In the genomic region with DNA sequence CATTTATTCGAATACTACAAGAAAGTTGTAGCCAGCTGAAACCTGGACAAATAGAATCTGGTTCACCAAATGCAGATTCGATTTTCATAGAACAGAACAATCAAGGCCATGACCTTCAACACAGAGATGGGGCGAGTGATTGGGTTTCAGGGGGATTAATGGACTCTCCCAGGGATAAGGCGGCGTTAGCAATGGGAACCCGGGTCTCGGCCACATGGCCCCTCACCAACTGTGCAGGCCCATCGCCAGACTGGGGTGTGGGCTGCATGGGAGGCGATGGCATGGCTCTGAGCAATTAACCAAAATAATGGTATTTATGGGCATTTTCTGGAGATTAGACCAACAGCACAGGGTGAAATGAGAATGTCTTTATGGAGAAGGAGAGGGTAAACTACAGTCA, we compare ENCODE assay signal across 16 cellular contexts. TPM values are rescaled to one million over a fixed set of nuclear protein-coding genes. Genes with fewer than 3 reads are reported as not detected.
DNase-seq lines count a peak whose midpoint lies in the region; ATAC-seq and TF ChIP-seq lines count a peak whose summit lies in the region.
"Had no signal": no experiment of that assay in that cellular context is flagged by ENCODE, and none has a peak within 500 bp of the region (broad histone marks: within the 10 kb centered on the region; RNA-seq: fewer than 3 reads in every experiment).

No MANE protein-coding gene starts in this region.

- no peak overlapping the region for H3K4me3 Mint-ChIP-seq in memory B cell

- H3K9me3 Mint-ChIP-seq in memory B cell, result no peaks in the 10 kb centered on the region

- intact Hi-C loops in A673 (cut with micrococcal nuclease; ENCODE audit: unreplicated experiment), result no loop called here

- peaks cover 8% of the 10 kb centered on the region for H3K36me3 Mint-ChIP-seq in memory B cell

- no peaks in the 10 kb centered on the region for H3K27me3 Mint-ChIP-seq in memory B cell

- H3K27ac Mint-ChIP-seq in memory B cell, result peak overlapping the region; percentile 28

- BruUV-seq in A673 (replicated peaks; lab: Mats Ljungman, UMichigan), result no TSS peak

- POLR2A ChIA-PET in A673 (lab: Charles Lee; ENCODE audit: low non-redundant PET), result no interaction called here

- in situ Hi-C loops in astrocyte of the cerebellum (cut with HindIII; ENCODE audit: low sequenced_read_pairs), result no loop called here

- no peaks in the 10 kb centered on the region for H3K36me3 ChIP-seq in A673 (ENCODE audit: insufficient read depth, low read length, poor library complexity, severe bottlenecking)
- H3K36me3 ChIP-seq: upper lobe of left lung had no signal

- H3K4me1 Mint-ChIP-seq in memory B cell, result peaks cover 28% of the 10 kb centered on the region

- peak; percentile 89 for DNase-seq in NCI-H82 (lab: John Stamatoyannopoulos, UW)
- no peak for DNase-seq in astrocyte of the cerebellum (ENCODE audit: low read depth)
- DNase-seq in memory B cell (ENCODE audit: low spot score in 2 of 2), result no peak
- DNase-seq in retinal pigment epithelial cell (ENCODE audit: low read depth), result no peak
- DNase-seq in NCI-H526 treated with DMSO at 0.1 percent for 48 hours (lab: John Stamatoyannopoulos, UW), result no peak
- no peak for DNase-seq in SK-N-DZ (ENCODE audit: low spot score)
- DNase-seq in AG08396 (ENCODE audit: low spot score), result no peak
- DNase-seq in A673 (ENCODE audit: low spot score), result no peak
- DNase-seq: activated CD4-positive, alpha-beta T cell treated with anti-CD3 and anti-CD28 coated beads, Interleukin-2, amount 50 U/mL, for 4 hours; central memory CD4-positive, alpha-beta T cell; foreskin keratinocyte; NCI-H187 treated with DMSO at 0.1 percent for 48 hours had no signal

- CTCF ChIA-PET in A673 (lab: Charles Lee), result no interaction called here

- no peak overlapping the region for H3K27ac ChIP-seq in A673 (ENCODE audit: low read depth, low read length, poor library complexity, severe bottlenecking)
- H3K27ac ChIP-seq: foreskin keratinocyte, upper lobe of left lung had no signal

- H3K4me3 ChIP-seq in astrocyte of the cerebellum (ENCODE audit: low read depth, low read length) (peak overlapping the region; percentile 17), retinal pigment epithelial cell (ENCODE audit: low read length) (peak overlapping the region; percentile 29), A673 (ENCODE audit: low read depth, low read length, poor library complexity, severe bottlenecking) (no peak overlapping the region)
- H3K4me3 ChIP-seq: lung, skin epidermis, upper lobe of left lung had no signal

- ATAC-seq in memory B cell (ENCODE audit: low read depth), result no peak
- ATAC-seq: activated naive CD4-positive, alpha-beta T cell treated with anti-CD3 and anti-CD28 coated beads, Interleukin-2, amount 50 U/mL, for 72 hours; foreskin keratinocyte had no signal

- peaks cover 63% of the 10 kb centered on the region for H3K4me1 ChIP-seq in A673 (ENCODE audit: insufficient read depth, low read length, poor library complexity, severe bottlenecking)

- no peaks in the 10 kb centered on the region for H3K27me3 ChIP-seq in A673 (replicated peaks; ENCODE audit: insufficient read depth, low read depth, low read length, poor library complexity)
- H3K27me3 ChIP-seq: foreskin keratinocyte, upper lobe of left lung had no signal

- no peaks in the 10 kb centered on the region for H3K9me3 ChIP-seq in A673 (ENCODE audit: low read depth, low read length, poor library complexity, severe bottlenecking)
- H3K9me3 ChIP-seq: upper lobe of left lung had no signal

- TF ChIP-seq CTCF in astrocyte of the cerebellum (IDR thresholded peaks at IDR 0.05; ENCODE audit: low read depth, low read length, missing control alignments), result no peak
- no peak for TF ChIP-seq CTCF in retinal pigment epithelial cell (conservative IDR thresholded peaks at IDR 0.05; ENCODE audit: low read depth, low read length)
- TF ChIP-seq CTCF in A673 (conservative IDR thresholded peaks at IDR 0.05; ENCODE audit: low read depth, low read length), result no peak

RNA-seq across cellular contexts. Expression of gene VGLL4, which starts 34.2 kb away (rescaled TPM):
- polyA plus RNA-seq in SK-N-DZ (2014; cell fraction: cytosol; rRNA removed), result 66.3 and 66.4 TPM in 2 replicates
- 36.2 and 37.4 TPM in 2 replicates for polyA plus RNA-seq in SK-N-DZ (2014; cell fraction: nucleus; rRNA removed)
- total RNA-seq in A673 (2021), result 41.2 and 41.4 TPM in 2 replicates
